8 cellular contexts compared by ENCODE assay signal in the genomic region with DNA sequence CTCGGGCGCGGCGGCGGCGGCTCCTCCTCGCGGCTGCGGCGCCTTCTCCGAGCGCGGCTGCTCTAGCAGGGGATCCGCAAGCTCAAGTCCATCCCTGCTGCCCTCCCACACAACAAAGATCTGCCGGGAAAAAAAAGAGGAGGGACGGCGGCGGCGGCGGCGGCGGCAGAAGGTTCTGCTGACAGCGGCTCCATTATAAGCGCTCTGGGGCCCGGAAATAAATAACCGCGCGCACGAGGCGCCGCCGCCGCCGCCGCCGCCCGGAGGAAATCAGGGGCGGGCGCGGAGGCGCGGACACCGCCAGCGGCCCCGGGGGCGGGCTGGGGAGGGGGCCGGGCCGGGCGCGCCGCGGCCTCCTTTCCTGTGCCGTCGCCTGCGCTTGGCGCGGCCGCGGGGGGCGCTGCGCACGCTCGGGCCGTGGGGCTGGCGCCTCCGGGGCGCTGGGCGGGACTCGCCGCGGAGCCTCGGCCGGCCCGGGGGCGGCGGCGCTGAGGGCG. TPM values are rescaled to one million over a fixed set of nuclear protein-coding genes. Genes with fewer than 3 reads are reported as not detected.
DNase-seq lines count a peak whose midpoint lies in the region; ATAC-seq, FAIRE-seq and TF ChIP-seq lines count a peak whose summit lies in the region.

TSS of gene ANKH (minus strand) at position 206 of the 497 bp plus-strand sequence. CDS start 331 bp downstream, outside the sequence.

- no peak within 1 kb of the TSS for H2BK12ac ChIP-seq in H1 (ENCODE audit: low read depth, low read length)

- H2BK120ac ChIP-seq in H1 (replicated peaks; ENCODE audit: low read depth, low read length), result no peak within 1 kb of the TSS
- peak within 1 kb of the TSS; percentile 65 for H2BK120ac ChIP-seq in mesendoderm (ENCODE audit: low read depth, low read length)

- H3K23ac ChIP-seq in H1 (ENCODE audit: insufficient read length), result no peak within 1 kb of the TSS
- no peak within 1 kb of the TSS for H3K23ac ChIP-seq in mesendoderm (ENCODE audit: low read length)

- POLR2A ChIA-PET in activated CD8-positive, alpha-beta memory T cell treated with anti-CD3 and anti-CD28 coated beads for 36 hours (lab: Charles Lee), result interaction anchor here (0.6 to 2.3 kb wide), 8 partner anchors 27 to 389 kb away, joined by 3 to 14 read pairs (median 8); no protein-coding TSS in a partner anchor
- POLR2A ChIA-PET in H1 (lab: Charles Lee; ENCODE audit: partially characterized antibody), result interaction anchor here (1.7 kb wide), 1 partner anchor 22 kb away, joined by 5 read pairs; no protein-coding TSS in a partner anchor

- H3K9me3 ChIP-seq in H1 (ENCODE audit: insufficient read depth in 2 of 2, low read depth in 1 of 2, low read length in 1 of 2), result no peaks in the 10 kb centered on the region

- H3K36me3 ChIP-seq in H1 (ENCODE audit: control insufficient read depth in 2 of 4, insufficient read depth in 4 of 4, low read length in 3 of 4) (no peaks in the 10 kb centered on the region), mesendoderm (ENCODE audit: control insufficient read depth, insufficient read depth, low read length) (no peaks in the 10 kb centered on the region)

- peaks cover 0 to 4% (median 3%) of the 10 kb centered on the region in 4 experiments; a peak in 3 of 7 replicates for H3K4me1 ChIP-seq in H1 (replicated peaks in 1 of 4; ENCODE audit: control insufficient read depth in 3 of 4, insufficient read depth in 4 of 4, low read length in 3 of 4)
- no peaks in the 10 kb centered on the region for H3K4me1 ChIP-seq in mesendoderm (ENCODE audit: control insufficient read depth, low read depth, low read length)

- H3K79me2 ChIP-seq in H1 (ENCODE audit: control insufficient read depth in 1 of 2, insufficient read depth in 2 of 2, low read length in 2 of 2), result no peaks in the 10 kb centered on the region
- no peaks in the 10 kb centered on the region for H3K79me2 ChIP-seq in mesendoderm (ENCODE audit: control insufficient read depth, insufficient read depth, low read length)

- no peak within 1 kb of the TSS for H3K4ac ChIP-seq in H1 (replicated peaks; ENCODE audit: insufficient read length, low read depth, low read length)
- peak within 1 kb of the TSS; percentile 7 for H3K4ac ChIP-seq in mesendoderm (ENCODE audit: low read depth, low read length)

- TF ChIP-seq POLR2A in H1 (IDR thresholded peaks at IDR 0.05; ENCODE audit: control extremely low read depth in 1 of 2, low read depth in 2 of 2, low read length in 2 of 2), result no peak

- H4K91ac ChIP-seq in H1 (replicated peaks; ENCODE audit: insufficient read length, low read length), result no peak within 1 kb of the TSS

- H4K8ac ChIP-seq in H1 (ENCODE audit: extremely low read depth, insufficient read depth, low read length) (0 out of 2 replicates have a peak within 1 kb of the TSS, but pooled peaks have one; percentile 51), mesendoderm (ENCODE audit: low read depth, low read length) (no peak within 1 kb of the TSS)

- H3K27ac ChIP-seq in H1 (ENCODE audit: low read depth, low read length) (no peak within 1 kb of the TSS), mesendoderm (ENCODE audit: low read depth, low read length) (no peak within 1 kb of the TSS)

- H3K18ac ChIP-seq in H1 (ENCODE audit: extremely low read depth, low read length) (no peak within 1 kb of the TSS), mesendoderm (ENCODE audit: low read length) (peak within 1 kb of the TSS; percentile 95)

- H2BK15ac ChIP-seq in H1 (ENCODE audit: low read length) (no peak within 1 kb of the TSS), mesendoderm (replicated peaks; ENCODE audit: low read depth) (no peak within 1 kb of the TSS)

- H2BK20ac ChIP-seq in H1 (ENCODE audit: low read length), result no peak within 1 kb of the TSS

- no peak within 1 kb of the TSS for H2BK5ac ChIP-seq in H1 (ENCODE audit: low read depth, low read length)
- no peak within 1 kb of the TSS for H2BK5ac ChIP-seq in mesendoderm (ENCODE audit: low read length)

- H3K4me3 ChIP-seq in H1 (ENCODE audit: extremely low read depth in 1 of 4, insufficient read depth in 2 of 4, low read depth in 3 of 4, low read length in 4 of 4), result peak within 1 kb of the TSS; percentile 52 to 91 (median 58)
- H3K4me3 ChIP-seq in mesendoderm (ENCODE audit: low read length), result peak within 1 kb of the TSS; percentile 46

- H2AK5ac ChIP-seq in H1 (ENCODE audit: low read depth, low read length), result no peak within 1 kb of the TSS
- no peak within 1 kb of the TSS for H2AK5ac ChIP-seq in mesendoderm (ENCODE audit: low read length)

- 0 out of 3 replicates have a peak, but pooled peaks of 1 of the 2 experiments have one; percentile 5 for TF ChIP-seq EP300 in H1 (IDR thresholded peaks at IDR 0.05; ENCODE audit: borderline replicate concordance in 1 of 2, low read depth in 2 of 2, low read length in 2 of 2)

- H4K5ac ChIP-seq in H1 (ENCODE audit: insufficient read length, low read depth, low read length) (no peak within 1 kb of the TSS), mesendoderm (ENCODE audit: low read length) (no peak within 1 kb of the TSS)

- WGBS in H1 (ENCODE audit: extremely low coverage in 1 of 2, insufficient coverage in 1 of 2, insufficient read length in 1 of 2, insufficient replicate concordance in 2 of 2, low coverage in 1 of 2, low lambda C conversion rate in 2 of 2, missing lambda C conversion rate in 1 of 2), 2 experiments, result 0% methylated on average over 4 of the region's 78 CpGs; no CpG with 5 or more reads in 1 of the 2 experiments
- no CpG with 5 or more reads among the region's 78 CpGs for WGBS in mesendoderm (ENCODE audit: extremely low coverage, insufficient coverage, low lambda C conversion rate)

- TF ChIP-seq CTCF in H1 (IDR thresholded peaks at IDR 0.05; ENCODE audit: control extremely low read depth in 1 of 3, insufficient read depth in 1 of 3, low read depth in 1 of 3, low read length in 3 of 3), result peak; percentile 17 to 67 (median 48); a peak in 3 of 4 replicates

- peak within 1 kb of the TSS in 1 of 4 experiments; percentile 71; a peak in 1 of 7 replicates for H3K9ac ChIP-seq in H1 (replicated peaks in 1 of 4; ENCODE audit: extremely low read depth in 1 of 4, low read depth in 3 of 4, low read length in 3 of 4)
- H3K9ac ChIP-seq in mesendoderm (ENCODE audit: low read length), result peak within 1 kb of the TSS; percentile 70

- FAIRE-seq in H1 (lab: Jason Lieb, UNC), result no peak

- no peak within 1 kb of the TSS for H3K14ac ChIP-seq in H1 (ENCODE audit: insufficient read length)

- H3K23me2 ChIP-seq in H1 (ENCODE audit: low read depth, low read length), result peaks cover 15% of the 10 kb centered on the region; the same call in 1 of the 2 replicates

- TF ChIP-seq RAD21 in H1 (IDR thresholded peaks at IDR 0.05 in 1 of 2, conservative IDR thresholded peaks at IDR 0.05 in 1 of 2; ENCODE audit: low read depth in 2 of 2, low read length in 2 of 2), result peak in 1 of 2 experiments; percentile 28; a peak in 1 of 4 replicates

- peak within 1 kb of the TSS; percentile 89 to 93 for H3K4me2 ChIP-seq in H1 (ENCODE audit: insufficient read depth in 1 of 2, low read depth in 2 of 2, low read length in 2 of 2)
- peak within 1 kb of the TSS; percentile 53 for H3K4me2 ChIP-seq in mesendoderm (ENCODE audit: low read length)

- ATAC-seq in GM19324 (IDR thresholded peaks at IDR 0.05; ENCODE audit: low FRiP score, unreplicated experiment) (peak; percentile 93), HG03457 (IDR thresholded peaks at IDR 0.05; ENCODE audit: unreplicated experiment) (peak; percentile 89)

- H4K20me1 ChIP-seq in H1 (replicated peaks in 1 of 2; ENCODE audit: control insufficient read depth in 1 of 2, insufficient read depth in 2 of 2, low read length in 2 of 2), result peaks cover 0 to 2% of the 10 kb centered on the region in 2 experiments

- H3K79me1 ChIP-seq in H1 (ENCODE audit: low read depth, low read length), result no peaks in the 10 kb centered on the region
- no peaks in the 10 kb centered on the region for H3K79me1 ChIP-seq in mesendoderm (ENCODE audit: low read length)

- CTCF ChIA-PET in activated CD8-positive, alpha-beta memory T cell treated with anti-CD3 and anti-CD28 coated beads for 36 hours (lab: Charles Lee), result interaction anchor here (0.6 to 0.9 kb wide), 3 partner anchors 117 to 1744 kb away, joined by 3 to 4 read pairs (median 3); no protein-coding TSS in a partner anchor
- CTCF ChIA-PET in H1 (lab: Charles Lee; ENCODE audit: partially characterized antibody), result interaction anchor here (0.6 to 4.3 kb wide), 3 partner anchors 22 to 144 kb away, joined by 3 to 31 read pairs (median 4); no protein-coding TSS in a partner anchor

- peak within 1 kb of the TSS; percentile 70; the same call in 1 of the 2 replicates for H2AFZ ChIP-seq in H1 (ENCODE audit: low read length)

- no peak within 1 kb of the TSS for H3K56ac ChIP-seq in H1 (replicated peaks; ENCODE audit: insufficient read length, low read depth, low read length)
- H3K56ac ChIP-seq in mesendoderm (ENCODE audit: low read length), result peak within 1 kb of the TSS; percentile 83

- H3K27me3 ChIP-seq in H1 (replicated peaks in 1 of 4; ENCODE audit: control insufficient read depth in 3 of 4, extremely low read depth in 1 of 4, insufficient read depth in 3 of 4, low read length in 3 of 4) (peaks cover 7 to 40% (median 25%) of the 10 kb centered on the region in 4 experiments), mesendoderm (ENCODE audit: insufficient read depth, low read length, poor library complexity) (peaks cover 7% of the 10 kb centered on the region)

- DNase-seq in CD1c-positive myeloid dendritic cell (ENCODE audit: extremely low spot score) (peak; percentile 94), NCI-H748 (lab: John Stamatoyannopoulos, UW; ENCODE audit: unreplicated experiment) (peak; percentile 97), H1 (ENCODE audit: low read depth in 1 of 2, low spot score in 2 of 2) (peak in 1 of 2 experiments; percentile 68), mesendoderm (peak; percentile 83)
- peak; percentile 49 for DNase-seq in stimulated activated CD8-positive, alpha-beta memory T cell treated with anti-CD3 and anti-CD28 coated beads, Interleukin-15, amount 100 ng/mL, for 1 hour (ENCODE audit: low read depth)

TF ChIP-seq in H1, 55 proteins besides CTCF, POLR2A, EP300 and RAD21 (continues in another document):
- TF ChIP-seq KDM4A (IDR thresholded peaks at IDR 0.05; ENCODE audit: low read depth, low read length, severe bottlenecking), result peak; percentile 10

RNA-seq across cellular contexts. Expression of gene ANKH, which starts in this region (rescaled TPM):
- 10 to 100 TPM; 88.6 to 90.1 TPM for total RNA-seq in activated CD8-positive, alpha-beta memory T cell treated with anti-CD3 and anti-CD28 coated beads for 36 hours
- total RNA-seq in H1 (2021; fragmentation: NEBNext Ultra II Directional; extraction: Animal tissue kit (Norgen Biotek cat#: 25700)), result 12.1 and 13.0 TPM in 2 replicates
- polyA plus RNA-seq in H1 (2011; rRNA removed), result 5.3 and 7.9 TPM in 2 replicates
- polyA plus RNA-seq in H1 (2011; cell fraction: cytosol; rRNA removed), result 6.0 TPM
- 9.6 TPM for polyA plus RNA-seq in H1 (2011; cell fraction: nucleus; rRNA removed)
- 6.1 to 11.0 TPM (median 7.4 TPM) in 4 replicates for polyA plus RNA-seq in H1 (2012, experiment 1 of 2)
- polyA plus RNA-seq in H1 (2012, experiment 2 of 2), result 5.2 TPM
- polyA plus RNA-seq in H1 (2013, experiment 1 of 2), result 4.7 TPM
- 6.1 TPM for polyA plus RNA-seq in H1 (2013, experiment 2 of 2)
- polyA minus RNA-seq in H1 (2011; rRNA and poly(A)+ RNA removed), result 6.9 and 10.1 TPM in 2 replicates
- polyA minus RNA-seq in H1 (2011; cell fraction: cytosol; rRNA and poly(A)+ RNA removed), result 6.3 TPM
- polyA minus RNA-seq in H1 (2011; cell fraction: nucleus; rRNA and poly(A)+ RNA removed), result 10.0 TPM
- 3.2 TPM for polyA plus RNA-seq in mesendoderm (2013, experiment 1 of 2)
- 3.1 TPM for polyA plus RNA-seq in mesendoderm (2013, experiment 2 of 2)
